Comparison of ENCODE assay signal across 1 cellular context in genomic region chr3:147355104-147355854, GRCh38.
TF ChIP-seq lines count a peak whose summit lies in the region.

No MANE protein-coding gene starts in this region.

TF ChIP-seq in H1, 55 proteins besides CTCF, POLR2A, EP300 and RAD21:
- TF ChIP-seq, protein P1, sequence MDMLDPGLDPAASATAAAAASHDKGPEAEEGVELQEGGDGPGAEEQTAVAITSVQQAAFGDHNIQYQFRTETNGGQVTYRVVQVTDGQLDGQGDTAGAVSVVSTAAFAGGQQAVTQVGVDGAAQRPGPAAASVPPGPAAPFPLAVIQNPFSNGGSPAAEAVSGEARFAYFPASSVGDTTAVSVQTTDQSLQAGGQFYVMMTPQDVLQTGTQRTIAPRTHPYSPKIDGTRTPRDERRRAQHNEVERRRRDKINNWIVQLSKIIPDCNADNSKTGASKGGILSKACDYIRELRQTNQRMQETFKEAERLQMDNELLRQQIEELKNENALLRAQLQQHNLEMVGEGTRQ (IDR thresholded peaks at IDR 0.05; ENCODE audit: low read length) = peak; percentile 47; the same call in 1 of the 2 replicates
- no peak for TF ChIP-seq EGR1 (IDR thresholded peaks at IDR 0.05; ENCODE audit: borderline replicate concordance, low read depth, low read length)
